8 cellular contexts compared by ENCODE assay signal in the genomic region with DNA sequence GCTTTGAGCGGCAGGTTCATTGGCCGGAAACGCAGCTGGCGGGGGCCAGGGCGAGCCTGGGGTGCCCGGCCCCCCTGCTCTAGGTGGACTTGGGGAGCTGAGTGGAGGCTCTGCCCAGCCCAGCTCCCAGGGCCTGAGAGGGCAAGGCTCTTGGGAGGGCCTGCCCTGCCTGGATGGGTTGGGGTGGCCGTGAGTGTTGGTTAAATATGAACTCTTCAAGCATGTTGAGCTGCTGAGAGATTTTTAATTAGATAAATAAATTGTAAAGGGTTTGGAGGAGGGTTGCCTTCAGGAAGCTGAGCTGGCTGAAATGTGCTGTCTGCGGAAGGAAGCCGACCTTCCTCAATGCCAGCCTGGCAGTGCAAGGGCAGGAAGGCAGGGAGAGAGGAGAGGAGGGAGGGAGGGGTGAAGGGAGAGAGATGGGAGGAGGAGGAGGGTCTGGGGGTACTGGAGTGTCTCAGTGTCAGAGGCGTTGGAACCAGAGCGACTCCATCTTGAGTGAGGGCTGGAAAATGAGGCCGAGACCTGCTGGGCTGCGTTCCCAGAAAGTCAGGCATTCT. TPM values are rescaled to one million over a fixed set of nuclear protein-coding genes. Genes with fewer than 3 reads are reported as not detected.
DNase-seq lines count a peak whose midpoint lies in the region; ATAC-seq and TF ChIP-seq lines count a peak whose summit lies in the region.

No MANE protein-coding gene starts in this region.

- in situ Hi-C loops in IMR-90 (cut with MboI; ENCODE audit: low sequenced_read_pairs), result no loop called here

- H3K14ac ChIP-seq in IMR-90 (replicated peaks; ENCODE audit: low read depth, low read length), result no peak overlapping the region

- no peak overlapping the region for H2BK120ac ChIP-seq in IMR-90 (ENCODE audit: low read depth, low read length)

- H2AK5ac ChIP-seq in IMR-90 (ENCODE audit: low read depth, low read length), result no peak overlapping the region

- peak; percentile 19; the same call in 1 of the 2 replicates for ATAC-seq in IMR-90 (ENCODE audit: low read depth)
- no peak for ATAC-seq in HG02588 (IDR thresholded peaks at IDR 0.05; ENCODE audit: unreplicated experiment)

- H3K36me3 ChIP-seq in IMR-90 (ENCODE audit: control insufficient read depth, insufficient read depth, low read length) (no peaks in the 10 kb centered on the region), colonic mucosa (no peaks in the 10 kb centered on the region), muscle layer of duodenum (ENCODE audit: control insufficient read depth in 1 of 2, insufficient read depth in 2 of 2, low read length in 2 of 2) (no peaks in the 10 kb centered on the region)

- H3K4ac ChIP-seq in IMR-90 (ENCODE audit: low read depth, low read length), result no peak overlapping the region

- no peak overlapping the region for H2BK5ac ChIP-seq in IMR-90 (ENCODE audit: low read depth, low read length, poor library complexity, severe bottlenecking)

- peak overlapping the region; percentile 77 for H2AFZ ChIP-seq in IMR-90 (replicated peaks; ENCODE audit: low read length, poor library complexity)

- intact Hi-C loops in IMR-90 (cut with micrococcal nuclease) (no loop called here), colonic mucosa (cut with DNase I) (no loop called here)

- no peaks in the 10 kb centered on the region for H3K79me1 ChIP-seq in IMR-90 (ENCODE audit: low read depth in 1 of 2, low read length in 2 of 2)

- H4K5ac ChIP-seq in IMR-90 (ENCODE audit: low read depth, low read length), result no peak overlapping the region

- TF ChIP-seq POLR2A in IMR-90 (IDR thresholded peaks at IDR 0.05; ENCODE audit: low read depth, low read length), result no peak

- H4K8ac ChIP-seq in IMR-90 (ENCODE audit: low read depth in 2 of 2, low read length in 2 of 2), result no peak overlapping the region

- CTCF ChIA-PET in IMR-90 (lab: Yijun Ruan, JAX), result no interaction called here

- no peak overlapping the region for H3K18ac ChIP-seq in IMR-90 (ENCODE audit: low read depth, low read length)

- H3K27me3 ChIP-seq in IMR-90 (ENCODE audit: control insufficient read depth, insufficient read depth, low read length) (peaks cover 25% of the 10 kb centered on the region), colonic mucosa (no peaks in the 10 kb centered on the region), muscle layer of duodenum (ENCODE audit: low read depth, low read length) (no peaks in the 10 kb centered on the region)

- peaks cover 3% of the 10 kb centered on the region; the same call in 1 of the 2 replicates for H3K9me3 ChIP-seq in IMR-90 (ENCODE audit: control insufficient read depth, insufficient read depth, low read length)
- H3K9me3 ChIP-seq in colonic mucosa, result no peaks in the 10 kb centered on the region
- no peaks in the 10 kb centered on the region for H3K9me3 ChIP-seq in muscle layer of duodenum (ENCODE audit: control insufficient read depth in 1 of 2, low read length in 2 of 2)

- H3K27ac ChIP-seq in 22Rv1 (peak overlapping the region; percentile 15; the same call in 1 of the 2 replicates), IMR-90 (ENCODE audit: insufficient read depth, low read length) (no peak overlapping the region), colonic mucosa (peak overlapping the region; percentile 16), muscle layer of duodenum (ENCODE audit: low read length) (no peak overlapping the region)

- H3K23ac ChIP-seq in IMR-90 (ENCODE audit: low read depth, low read length), result no peak overlapping the region

- no peak overlapping the region for H2BK15ac ChIP-seq in IMR-90 (ENCODE audit: low read depth, low read length)

- no peak overlapping the region for H4K91ac ChIP-seq in IMR-90 (ENCODE audit: insufficient read depth, low read depth, low read length)

- H3K4me3 ChIP-seq in IMR-90 (ENCODE audit: insufficient read depth, low read depth, low read length) (no peak overlapping the region), colonic mucosa (no peak overlapping the region), muscle layer of duodenum (ENCODE audit: low read depth in 1 of 2, low read length in 2 of 2) (peak overlapping the region; percentile 23 to 61)

- no peak overlapping the region for H2BK20ac ChIP-seq in IMR-90 (ENCODE audit: low read depth, low read length)

- no peak for TF ChIP-seq RAD21 in IMR-90 (IDR thresholded peaks at IDR 0.05; ENCODE audit: low read length)

- H3K9me1 ChIP-seq in IMR-90 (ENCODE audit: insufficient read depth, low read length), result no peaks in the 10 kb centered on the region

- H3K4me2 ChIP-seq in IMR-90 (ENCODE audit: low read depth, low read length), result peak overlapping the region; percentile 43; the same call in 1 of the 2 replicates

- BruUV-seq in IMR-90 (replicated peaks; lab: Mats Ljungman, UMichigan), result no TSS peak

- TF ChIP-seq CTCF in 22Rv1 (IDR thresholded peaks at IDR 0.05) (no peak), IMR-90 (conservative IDR thresholded peaks at IDR 0.05; ENCODE audit: low read depth, low read length) (no peak), colonic mucosa (IDR thresholded peaks at IDR 0.05) (no peak)

- DNase-seq in IMR-90, result no peak
- no peak for DNase-seq in colonic mucosa
- DNase-seq in MV-4-11 (lab: John Stamatoyannopoulos, UW), result no peak
- no peak for DNase-seq in activated CD4-positive, alpha-beta T cell treated with anti-CD3 and anti-CD28 coated beads, Interleukin-2, amount 50 U/mL, for 48 hours
- DNase-seq in cerebellum (ENCODE audit: low spot score), result no peak

- H3K4me1 ChIP-seq in IMR-90 (ENCODE audit: control insufficient read depth, insufficient read depth, low read length) (peaks cover 6% of the 10 kb centered on the region), colonic mucosa (peaks cover 4% of the 10 kb centered on the region), muscle layer of duodenum (ENCODE audit: control insufficient read depth in 1 of 2, insufficient read depth in 2 of 2, low read length in 2 of 2) (peaks cover 5 to 32% of the 10 kb centered on the region in 2 donors)

- WGBS in IMR-90 (ENCODE audit: extremely low coverage in 2 of 2, insufficient read length in 1 of 2), 2 experiments, result no CpG with 5 or more reads among the region's 13 CpGs

- H3K9ac ChIP-seq in IMR-90 (ENCODE audit: low read depth, low read length), result no peak overlapping the region
- peak overlapping the region in 1 of 2 donors; percentile 4 for H3K9ac ChIP-seq in colonic mucosa (ENCODE audit: low read depth in 2 of 2, low read length in 2 of 2)

- H4K20me1 ChIP-seq in IMR-90 (ENCODE audit: insufficient read depth, low read length), result no peaks in the 10 kb centered on the region; the same call in 1 of the 2 replicates

- no peak overlapping the region for H2AK9ac ChIP-seq in IMR-90 (replicated peaks; ENCODE audit: low read depth, low read length, poor library complexity)

- no peak overlapping the region for H3K56ac ChIP-seq in IMR-90 (ENCODE audit: extremely low read depth, insufficient read depth, low read length)

- dilution Hi-C loops in IMR-90 (cut with HindIII; ENCODE audit: low sequenced_read_pairs, unreplicated experiment), result no loop called here

- POLR2A ChIA-PET in IMR-90 (lab: Charles Lee; ENCODE audit: unreplicated experiment), result no interaction called here

TF ChIP-seq in IMR-90, 13 proteins besides CTCF, POLR2A, EP300 and RAD21:
- TF ChIP-seq, protein P1, sequence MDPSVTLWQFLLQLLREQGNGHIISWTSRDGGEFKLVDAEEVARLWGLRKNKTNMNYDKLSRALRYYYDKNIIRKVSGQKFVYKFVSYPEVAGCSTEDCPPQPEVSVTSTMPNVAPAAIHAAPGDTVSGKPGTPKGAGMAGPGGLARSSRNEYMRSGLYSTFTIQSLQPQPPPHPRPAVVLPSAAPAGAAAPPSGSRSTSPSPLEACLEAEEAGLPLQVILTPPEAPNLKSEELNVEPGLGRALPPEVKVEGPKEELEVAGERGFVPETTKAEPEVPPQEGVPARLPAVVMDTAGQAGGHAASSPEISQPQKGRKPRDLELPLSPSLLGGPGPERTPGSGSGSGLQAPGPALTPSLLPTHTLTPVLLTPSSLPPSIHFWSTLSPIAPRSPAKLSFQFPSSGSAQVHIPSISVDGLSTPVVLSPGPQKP (IDR thresholded peaks at IDR 0.05; ENCODE audit: borderline replicate concordance, low read depth, low read length), result no peak
- TF ChIP-seq MXI1 (IDR thresholded peaks at IDR 0.05; ENCODE audit: borderline replicate concordance, low read depth, low read length), result no peak
- TF ChIP-seq USF2 (IDR thresholded peaks at IDR 0.05; ENCODE audit: low read depth, low read length), result no peak
- no peak for TF ChIP-seq RCOR1 (IDR thresholded peaks at IDR 0.05; ENCODE audit: insufficient replicate concordance, low read length)
- no peak for TF ChIP-seq BHLHE40 (IDR thresholded peaks at IDR 0.05; ENCODE audit: low read depth, low read length)
- TF ChIP-seq CEBPB (IDR thresholded peaks at IDR 0.05; ENCODE audit: low read depth, low read length), result no peak
- TF ChIP-seq CHD1 (IDR thresholded peaks at IDR 0.05; ENCODE audit: low read depth, low read length), result no peak
- TF ChIP-seq SMC3 (IDR thresholded peaks at IDR 0.05; ENCODE audit: low read depth, low read length), result no peak
- TF ChIP-seq MAFK (IDR thresholded peaks at IDR 0.05; ENCODE audit: low read depth, low read length), result no peak
- no peak for TF ChIP-seq NFE2L2 (IDR thresholded peaks at IDR 0.05; ENCODE audit: low read depth, low read length)
- TF ChIP-seq FOS (IDR thresholded peaks at IDR 0.05; ENCODE audit: low read depth, low read length), result no peak
- no peak for TF ChIP-seq RFX5 (IDR thresholded peaks at IDR 0.05; ENCODE audit: low read depth, low read length)

RNA-seq across cellular contexts. Expression of gene PMEPA1, which starts 39.4 kb away (rescaled TPM):
- total RNA-seq in IMR-90 (2012; rRNA removed) (1.4 and 2.0 TPM in 2 replicates), colonic mucosa (10 to 100 TPM; 13.0 to 26.1 TPM), cerebellum (8.4 TPM)
- polyA plus RNA-seq in IMR-90 (2012; rRNA removed), result 6.9 and 11.0 TPM in 2 replicates
- polyA plus RNA-seq in IMR-90 (2012; cell fraction: cytosol; rRNA removed), result 2.9 and 9.8 TPM in 2 replicates
- 3.2 and 9.0 TPM in 2 replicates for polyA plus RNA-seq in IMR-90 (2012; cell fraction: nucleus; rRNA removed; ENCODE audit: low replicate concordance)

Comparison
In these comparisons a context has a peak if more than half of its experiments do, and no peak if none do; other contexts are left out.
1. H3K27ac ChIP-seq: peak in 22Rv1 (single experiment) and colonic mucosa (single experiment); none in IMR-90 (single experiment) and muscle layer of duodenum (single experiment).
2. H3K4me3 ChIP-seq: peak in muscle layer of duodenum (2 of 2); none in IMR-90 (single experiment) and colonic mucosa (single experiment).